Comparison of ENCODE assay signal across 8 cellular contexts in the genomic region with DNA sequence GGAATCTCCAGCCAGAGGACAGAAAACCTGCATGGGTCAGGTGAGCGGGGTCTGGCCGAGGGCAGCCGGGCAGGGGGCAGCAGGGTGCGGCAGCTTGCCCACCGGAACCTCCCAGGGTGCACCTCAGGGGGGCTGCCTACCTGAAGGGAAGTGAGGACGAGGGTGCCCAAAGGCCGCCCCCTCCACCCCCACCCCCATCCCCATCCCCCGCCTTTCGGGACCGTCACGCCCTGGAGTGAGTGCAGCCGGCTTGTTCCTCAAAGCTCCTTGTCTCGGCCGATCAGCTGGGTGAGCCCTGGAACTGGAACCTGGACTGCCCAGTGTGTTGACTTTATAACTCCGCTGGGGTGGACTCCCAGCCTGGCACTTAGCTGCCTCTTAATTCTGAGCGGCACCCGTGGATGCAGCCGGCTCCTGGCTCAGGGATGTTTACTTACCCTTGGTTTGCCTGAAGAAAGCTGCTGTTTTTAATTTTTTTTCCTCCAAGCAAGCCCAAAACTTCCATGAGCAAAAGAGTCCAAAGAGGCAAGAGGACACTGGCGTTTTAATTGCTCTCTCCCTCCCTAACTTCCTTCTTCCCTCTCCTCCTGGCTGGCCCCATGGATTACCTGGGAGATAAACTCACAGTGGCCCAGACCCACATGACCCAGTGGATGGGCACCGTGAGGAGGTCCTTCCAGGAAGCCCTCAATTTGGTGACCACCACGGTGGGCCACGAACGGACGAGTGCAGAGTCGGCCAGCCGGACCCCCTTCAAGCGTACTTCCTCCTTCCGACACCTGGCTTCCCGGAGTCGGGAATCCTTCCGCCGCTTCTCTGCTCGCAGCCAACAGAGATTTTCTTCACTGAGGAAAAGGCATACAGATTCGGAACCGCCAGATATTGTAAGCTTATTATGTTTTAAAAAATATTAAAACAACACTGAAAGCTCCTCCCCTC.
A peak's percentile ranks its signal among the peaks of the same experiment; 100 is the strongest.
DNase-seq lines count a peak whose midpoint lies in the region; ATAC-seq and TF ChIP-seq lines count a peak whose summit lies in the region.

No MANE protein-coding gene starts in this region.

- TF ChIP-seq CTCF in PC-9 (conservative IDR thresholded peaks at IDR 0.05), result no peak

- ATAC-seq in esophagus mucosa (peak; percentile 28), GM18867 (IDR thresholded peaks at IDR 0.05; ENCODE audit: unreplicated experiment) (no peak), HG02884 (IDR thresholded peaks at IDR 0.05; ENCODE audit: unreplicated experiment) (no peak)
- peak in 1 of 2 donors; percentile 38 for ATAC-seq in naive thymus-derived CD8-positive, alpha-beta T cell

- no peaks in the 10 kb centered on the region for H3K36me3 Mint-ChIP-seq in naive thymus-derived CD8-positive, alpha-beta T cell

- H3K36me3 ChIP-seq in PC-9 (ENCODE audit: low read depth), result no peaks in the 10 kb centered on the region

- H3K27ac ChIP-seq in PC-9, result peak overlapping the region; percentile 9; the same call in 1 of the 2 replicates

- peaks cover 6% of the 10 kb centered on the region; the same call in 1 of the 2 replicates for H4K20me1 ChIP-seq in PC-9 (ENCODE audit: insufficient read depth)

- H3K4me2 ChIP-seq in PC-9, result peak overlapping the region; percentile 93

- peaks cover 6% of the 10 kb centered on the region; the same call in 1 of the 2 replicates for H3F3A ChIP-seq in PC-9 (ENCODE audit: insufficient read depth, low read depth)

- intact Hi-C loops in PC-9 (cut with micrococcal nuclease; ENCODE audit: unreplicated experiment), result loop anchor here (1.0 to 5.0 kb wide), 3 partner anchors 40 to 173 kb away; no protein-coding TSS in a partner anchor

- no peaks in the 10 kb centered on the region for H3K27me3 ChIP-seq in PC-9 (ENCODE audit: insufficient read depth, low read depth)

- peak overlapping the region in 9 of 10 donors; percentile 68 to 90 (median 84) for H3K27ac Mint-ChIP-seq in naive thymus-derived CD8-positive, alpha-beta T cell

- H3K9me3 Mint-ChIP-seq in naive thymus-derived CD8-positive, alpha-beta T cell, result no peaks in the 10 kb centered on the region

- DNase-seq in PC-9 (peak in 1 of 2 experiments; percentile 16), NCI-H187 treated with DMSO at 0.1 percent for 48 hours (lab: John Stamatoyannopoulos, UW) (no peak), GM19238 (ENCODE audit: insufficient read length, low spot score) (no peak)
- DNase-seq in naive thymus-derived CD8-positive, alpha-beta T cell, result no peak

- CTCF ChIA-PET in PC-9 (lab: Charles Lee), result interaction anchor here (0.8 to 1.3 kb wide), 2 partner anchors 42 to 50 kb away, joined by 3 read pairs; no protein-coding TSS in a partner anchor

- peaks cover 5% of the 10 kb centered on the region for H3K4me1 ChIP-seq in PC-9 (replicated peaks; ENCODE audit: insufficient read depth)

- H3K9me3 ChIP-seq in PC-9 (ENCODE audit: insufficient read depth, low read depth), result no peaks in the 10 kb centered on the region

- POLR2A ChIA-PET in PC-9 (lab: Charles Lee; ENCODE audit: unreplicated experiment), result interaction anchor here (0.7 kb wide), 1 partner anchor 69 kb away, joined by 5 read pairs; no protein-coding TSS in a partner anchor
- POLR2A ChIA-PET in naive thymus-derived CD8-positive, alpha-beta T cell (lab: Charles Lee), result interaction anchor here (0.8 to 2.4 kb wide), 6 partner anchors 35 to 59 kb away, joined by 3 to 20 read pairs (median 4); no protein-coding TSS in a partner anchor

- peak overlapping the region; percentile 82 to 92 (median 87) for H3K4me3 Mint-ChIP-seq in naive thymus-derived CD8-positive, alpha-beta T cell

- no peaks in the 10 kb centered on the region; the same call in 1 of the 2 replicates for H3K79me2 ChIP-seq in PC-9 (ENCODE audit: low read depth)

- peaks cover 14 to 42% (median 26%) of the 10 kb centered on the region in 4 donors for H3K4me1 Mint-ChIP-seq in naive thymus-derived CD8-positive, alpha-beta T cell

- peaks cover 0 to 5% (median 0%) of the 10 kb centered on the region in 5 donors for H3K27me3 Mint-ChIP-seq in naive thymus-derived CD8-positive, alpha-beta T cell

- peak overlapping the region; percentile 57; the same call in 1 of the 2 replicates for H2AFZ ChIP-seq in PC-9

- H3K4me3 ChIP-seq in GM08714 (ENCODE audit: low read length) (peak overlapping the region; percentile 31; the same call in 1 of the 2 replicates), PC-9 (peak overlapping the region; percentile 78)

- no peaks in the 10 kb centered on the region for H3K9me2 ChIP-seq in PC-9 (ENCODE audit: insufficient read depth)

- BruUV-seq in PC-9 (replicated peaks; lab: Mats Ljungman, UMichigan), result TSS peak; percentile 59
